8 cellular contexts compared by ENCODE assay signal in genomic region chr17:18625509-18626104, GRCh38. TPM values are rescaled to one million over a fixed set of nuclear protein-coding genes. Genes with fewer than 3 reads are reported as not detected.
DNase-seq lines count a peak whose midpoint lies in the region; ATAC-seq and TF ChIP-seq lines count a peak whose summit lies in the region.
"Not testable (repeated sequence)": the region's sequence is repeated elsewhere in the genome, so short reads cannot be mapped to it uniquely, and the experiment has no call there.

No MANE protein-coding gene starts in this region.

- in situ Hi-C loops in G401 (cut with HindIII; ENCODE audit: low sequenced_read_pairs): not testable (repeated sequence)

- not testable (repeated sequence) for H3K36me3 Mint-ChIP-seq in activated naive CD8-positive, alpha-beta T cell treated with anti-CD3 and anti-CD28 coated beads, Interleukin-2, amount 10 ng/mL, durations not matched to agents 7 days and 5 days; stimulated activated naive B cell treated with anti-CD40 and anti-IgM and Interleukin-4, amounts not matched to agents 10 μg/mL and 1 μg/mL and 100 μg/mL, for 72 hours

- not testable (repeated sequence) for H3K9me3 Mint-ChIP-seq in activated naive CD8-positive, alpha-beta T cell treated with anti-CD3 and anti-CD28 coated beads, Interleukin-2, amount 10 ng/mL, durations not matched to agents 7 days and 5 days; stimulated activated naive B cell treated with anti-CD40 and anti-IgM and Interleukin-4, amounts not matched to agents 10 μg/mL and 1 μg/mL and 100 μg/mL, for 72 hours

- peak overlapping the region; percentile 84 for H3K4me3 Mint-ChIP-seq in activated naive CD8-positive, alpha-beta T cell treated with anti-CD3 and anti-CD28 coated beads, Interleukin-2, amount 10 ng/mL, durations not matched to agents 7 days and 5 days
- H3K4me3 Mint-ChIP-seq in stimulated activated naive B cell treated with anti-CD40 and anti-IgM and Interleukin-4, amounts not matched to agents 10 μg/mL and 1 μg/mL and 100 μg/mL, for 72 hours: peak overlapping the region; percentile 74 to 87

- H3K4me3 ChIP-seq in HFF-Myc (replicated peaks; ENCODE audit: low read depth, low read length): peak overlapping the region; percentile 29

- peak overlapping the region; percentile 87 for H3K27ac Mint-ChIP-seq in activated naive CD8-positive, alpha-beta T cell treated with anti-CD3 and anti-CD28 coated beads, Interleukin-2, amount 10 ng/mL, durations not matched to agents 7 days and 5 days
- H3K27ac Mint-ChIP-seq in stimulated activated naive B cell treated with anti-CD40 and anti-IgM and Interleukin-4, amounts not matched to agents 10 μg/mL and 1 μg/mL and 100 μg/mL, for 72 hours: peak overlapping the region; percentile 94

- peak; percentile 96 for ATAC-seq in activated naive CD8-positive, alpha-beta T cell treated with anti-CD3 and anti-CD28 coated beads, Interleukin-2, amount 10 ng/mL, durations not matched to agents 7 days and 5 days (ENCODE audit: low read depth)
- ATAC-seq in stimulated activated naive B cell treated with anti-CD40 and anti-IgM and Interleukin-4, amounts not matched to agents 10 μg/mL and 1 μg/mL and 100 μg/mL, for 72 hours (replicated peaks): peak; percentile 96 to 97

- POLR2A ChIA-PET in activated naive CD8-positive, alpha-beta T cell treated with anti-CD3 and anti-CD28 coated beads, Interleukin-2, amount 10 ng/mL, durations not matched to agents 7 days and 5 days (lab: Charles Lee): not testable (repeated sequence)

- peak; percentile 91 for TF ChIP-seq CTCF in HFF-Myc (IDR thresholded peaks at IDR 0.05; ENCODE audit: low read depth, low read length, missing control alignments)

- peaks cover 10% of the 10 kb centered on the region for H3K4me1 Mint-ChIP-seq in activated naive CD8-positive, alpha-beta T cell treated with anti-CD3 and anti-CD28 coated beads, Interleukin-2, amount 10 ng/mL, durations not matched to agents 7 days and 5 days
- H3K4me1 Mint-ChIP-seq in stimulated activated naive B cell treated with anti-CD40 and anti-IgM and Interleukin-4, amounts not matched to agents 10 μg/mL and 1 μg/mL and 100 μg/mL, for 72 hours: peaks cover 10 to 13% of the 10 kb centered on the region in 2 donors

- DNase-seq in G401 (ENCODE audit: low spot score) (peak; percentile 90), HFF-Myc (ENCODE audit: extremely low read depth, low read depth) (peak; percentile 39), NCI-H1417 (lab: John Stamatoyannopoulos, UW) (peak in 2 of 3 experiments; percentile 10 to 56), T-helper 2 cell (peak; percentile 88 to 93 (median 91)), glomerular endothelial cell (ENCODE audit: extremely low read depth, low read depth, low spot score) (peak; percentile 27), non-pigmented ciliary epithelial cell (ENCODE audit: low read depth) (peak; percentile 18)
- DNase-seq in activated naive CD8-positive, alpha-beta T cell treated with anti-CD3 and anti-CD28 coated beads, Interleukin-2, amount 10 ng/mL, durations not matched to agents 7 days and 5 days: peak; percentile 95
- DNase-seq in stimulated activated naive B cell treated with anti-CD40 and anti-IgM and Interleukin-4, amounts not matched to agents 10 μg/mL and 1 μg/mL and 100 μg/mL, for 72 hours: peak; percentile 88

- not testable (repeated sequence) for H3K27me3 Mint-ChIP-seq in activated naive CD8-positive, alpha-beta T cell treated with anti-CD3 and anti-CD28 coated beads, Interleukin-2, amount 10 ng/mL, durations not matched to agents 7 days and 5 days
- H3K27me3 Mint-ChIP-seq in stimulated activated naive B cell treated with anti-CD40 and anti-IgM and Interleukin-4, amounts not matched to agents 10 μg/mL and 1 μg/mL and 100 μg/mL, for 72 hours: peaks cover 3 to 14% of the 10 kb centered on the region in 2 donors

RNA-seq across cellular contexts. Expression of gene TBC1D28, which starts 18.6 kb away (rescaled TPM):
- not detected in 2 replicates for total RNA-seq in G401 (2014; rRNA removed; shearing (Covaris generic))
- not detected for total RNA-seq in activated naive CD8-positive, alpha-beta T cell treated with anti-CD3 and anti-CD28 coated beads, Interleukin-2, amount 10 ng/mL, durations not matched to agents 7 days and 5 days
- not detected in 2 replicates for total RNA-seq in glomerular endothelial cell

RNA-seq across cellular contexts. Expression of gene FOXO3B, which starts 56.5 kb away (rescaled TPM):
- total RNA-seq in G401 (2014; rRNA removed; shearing (Covaris generic)): 1.8 and 4.0 TPM in 2 replicates
- 1 to 10 TPM; 4.2 to 4.8 TPM for total RNA-seq in activated naive CD8-positive, alpha-beta T cell treated with anti-CD3 and anti-CD28 coated beads, Interleukin-2, amount 10 ng/mL, durations not matched to agents 7 days and 5 days
- 3.0 and 7.2 TPM in 2 replicates for total RNA-seq in glomerular endothelial cell

Comparison
In these comparisons a context has a peak if more than half of its experiments do, and no peak if none do; other contexts are left out.
1. Peak in every context shown above with its lines: DNase-seq, ATAC-seq and H3K4me3 ChIP-seq.
2. DNase-seq: peak in every context shown above with its lines; median percentile 95 in activated naive CD8-positive, alpha-beta T cell treated with anti-CD3 and anti-CD28 coated beads, Interleukin-2, amount 10 ng/mL, durations not matched to agents 7 days and 5 days; 91 in T-helper 2 cell; 90 in G401; 88 in stimulated activated naive B cell treated with anti-CD40 and anti-IgM and Interleukin-4, amounts not matched to agents 10 μg/mL and 1 μg/mL and 100 μg/mL, for 72 hours; 39 in HFF-Myc; 33 in NCI-H1417; 27 in glomerular endothelial cell; 18 in non-pigmented ciliary epithelial cell.